ENCODE assay signal across 20 cellular contexts in genomic region chr6:169692516-169692915, GRCh38.
"Had no signal": no experiment of that assay in that cellular context is flagged by ENCODE, and none has a peak within 500 bp of the region (broad histone marks: within the 10 kb centered on the region; RNA-seq: fewer than 3 reads in every experiment).

No MANE protein-coding gene starts in this region.

- H3K27me3 Mint-ChIP-seq: effector memory CD8-positive, alpha-beta T cell; natural killer cell treated with Interleukin-12 subunit alpha and Interleukin-12 subunit beta and Interleukin-15 and Interleukin-18, amount 100 ng/mL, for 72 hours had no signal

- H3K4me3 Mint-ChIP-seq: activated T-cell treated with anti-CD3 and anti-CD28 coated beads, Interleukin-2, amount 50 U/mL, for 72 hours; effector memory CD8-positive, alpha-beta T cell; natural killer cell treated with Interleukin-12 subunit alpha and Interleukin-12 subunit beta and Interleukin-15 and Interleukin-18, amount 100 ng/mL, for 72 hours; T-helper 1 cell treated with Interleukin-12 subunit alpha and Interleukin-12 subunit beta and Interleukin-4 antibody, amounts not matched to agents 30 μg/mL and 1 μg/mL, for 36 hours had no signal

- H3K4me3 ChIP-seq: adrenal gland, cardiac muscle cell, thyroid gland had no signal

- H3K9me3 ChIP-seq: adrenal gland, thyroid gland had no signal

- H3K9me3 Mint-ChIP-seq: effector memory CD8-positive, alpha-beta T cell had no signal

- H3K27me3 ChIP-seq: adrenal gland, cardiac muscle cell, foreskin keratinocyte, thyroid gland had no signal

- H3K27ac Mint-ChIP-seq: activated naive CD4-positive, alpha-beta T cell treated with anti-CD3 and anti-CD28 coated beads, Interleukin-2, amount 50 U/mL, for 72 hours; activated T-cell treated with anti-CD3 and anti-CD28 coated beads, Interleukin-2, amount 50 U/mL, for 72 hours; natural killer cell treated with Interleukin-12 subunit alpha and Interleukin-12 subunit beta and Interleukin-15 and Interleukin-18, amount 100 ng/mL, for 72 hours; T-helper 1 cell treated with Interleukin-12 subunit alpha and Interleukin-12 subunit beta and Interleukin-4 antibody, amounts not matched to agents 30 μg/mL and 1 μg/mL, for 36 hours had no signal

- H3K36me3 ChIP-seq: adrenal gland, thyroid gland had no signal

- H3K27ac ChIP-seq: adrenal gland, cardiac muscle cell, foreskin keratinocyte, thyroid gland, WERI-Rb-1 had no signal

- DNase-seq: activated CD4-positive, alpha-beta T cell treated with anti-CD3 and anti-CD28 coated beads, Interleukin-2, amount 50 U/mL, for 4 hours; activated gamma-delta T cell; activated T-cell treated with anti-CD3 and anti-CD28 coated beads, Interleukin-2, amount 50 U/mL, for 72 hours; adrenal gland; dermis blood vessel endothelial cell; effector memory CD8-positive, alpha-beta T cell; foreskin keratinocyte; hippocampal formation; left cardiac atrium; mesenchymal stem cell; nucleus accumbens; posterior cingulate gyrus; stimulated activated CD8-positive, alpha-beta memory T cell treated with anti-CD3 and anti-CD28 coated beads, Interleukin-4, amount 100 ng/mL, for 48 hours; stimulated activated naive CD4-positive, alpha-beta T cell; thyroid gland; WERI-Rb-1 had no signal

- H3K4me1 ChIP-seq: adrenal gland had no signal
